Comparison of ENCODE assay signal across 22 cellular contexts in genomic region chr1:162380061-162380846, GRCh38. TPM values are rescaled to one million over a fixed set of nuclear protein-coding genes. Genes with fewer than 3 reads are reported as not detected.
"Had no signal": no experiment of that assay in that cellular context is flagged by ENCODE, and none has a peak within 500 bp of the region (broad histone marks: within the 10 kb centered on the region; RNA-seq: fewer than 3 reads in every experiment).

No MANE protein-coding gene starts in this region.

- H3K27ac Mint-ChIP-seq: activated CD8-positive, alpha-beta memory T cell treated with anti-CD3 and anti-CD28 coated beads, Interleukin-2, amount 10 ng/mL, durations not matched to agents 7 days and 5 days; activated naive CD4-positive, alpha-beta T cell treated with anti-CD3 and anti-CD28 coated beads, Interleukin-2, amount 50 U/mL, for 72 hours; nephron progenitor cell; stimulated activated naive CD8-positive, alpha-beta T cell treated with anti-CD3 and anti-CD28 coated beads, Interleukin-15, amount 100 ng/mL, for 72 hours; T-helper 1 cell treated with Interleukin-12 subunit alpha and Interleukin-12 subunit beta and Interleukin-4 antibody, amounts not matched to agents 30 μg/mL and 1 μg/mL, for 36 hours had no signal

- H3K4me1 ChIP-seq: esophagus muscularis mucosa, left ventricle myocardium inferior, uterus had no signal

- H3K4me3 Mint-ChIP-seq: activated CD8-positive, alpha-beta memory T cell treated with anti-CD3 and anti-CD28 coated beads, Interleukin-2, amount 10 ng/mL, durations not matched to agents 7 days and 5 days; activated T-cell treated with anti-CD3 and anti-CD28 coated beads, Interleukin-2, amount 50 U/mL, for 4 hours; brain; nephron progenitor cell; stimulated activated naive CD8-positive, alpha-beta T cell treated with anti-CD3 and anti-CD28 coated beads, Interleukin-15, amount 100 ng/mL, for 72 hours; T-helper 1 cell treated with Interleukin-12 subunit alpha and Interleukin-12 subunit beta and Interleukin-4 antibody, amounts not matched to agents 30 μg/mL and 1 μg/mL, for 36 hours had no signal

- H3K9me3 Mint-ChIP-seq: activated naive CD4-positive, alpha-beta T cell treated with anti-CD3 and anti-CD28 coated beads, Interleukin-2, amount 50 U/mL, for 72 hours; activated T-cell treated with anti-CD3 and anti-CD28 coated beads, Interleukin-2, amount 50 U/mL, for 4 hours; brain; nephron progenitor cell; stimulated activated naive CD8-positive, alpha-beta T cell treated with anti-CD3 and anti-CD28 coated beads, Interleukin-15, amount 100 ng/mL, for 72 hours; T-helper 1 cell treated with Interleukin-12 subunit alpha and Interleukin-12 subunit beta and Interleukin-4 antibody, amounts not matched to agents 30 μg/mL and 1 μg/mL, for 36 hours had no signal

- DNase-seq: activated CD4-positive, alpha-beta T cell treated with anti-CD3 and anti-CD28 coated beads, Interleukin-2, amount 50 U/mL, for 4 hours; activated CD4-positive, CD25-positive, alpha-beta regulatory T cell; activated CD8-positive, alpha-beta memory T cell treated with anti-CD3 and anti-CD28 coated beads, Interleukin-2, amount 10 ng/mL, durations not matched to agents 7 days and 5 days; activated effector memory CD4-positive, alpha-beta T cell treated with anti-CD3 and anti-CD28 coated beads, Interleukin-2, amount 50 U/mL, for 16 hours; activated T-cell treated with anti-CD3 and anti-CD28 coated beads, Interleukin-2, amount 50 U/mL, for 4 hours; amygdala; dermis blood vessel endothelial cell; foreskin fibroblast; glutamatergic neuron; left ventricle myocardium inferior; mesenchymal stem cell; nephron progenitor cell; ovary; stimulated activated CD4-positive, alpha-beta T cell treated with anti-CD3 and anti-CD28 coated beads, Interleukin-15, amount 100 ng/mL, for 24 hours; stimulated activated CD4-positive, alpha-beta T cell treated with anti-CD3 and anti-CD28 coated beads, Interleukin-4, amount 100 ng/mL, for 4 hours; stimulated activated naive CD8-positive, alpha-beta T cell treated with anti-CD3 and anti-CD28 coated beads, Interleukin-15, amount 100 ng/mL, for 72 hours; uterus had no signal

- H3K27me3 ChIP-seq: esophagus muscularis mucosa, ovary, uterus had no signal

- H3K36me3 Mint-ChIP-seq: activated CD8-positive, alpha-beta memory T cell treated with anti-CD3 and anti-CD28 coated beads, Interleukin-2, amount 10 ng/mL, durations not matched to agents 7 days and 5 days; activated naive CD4-positive, alpha-beta T cell treated with anti-CD3 and anti-CD28 coated beads, Interleukin-2, amount 50 U/mL, for 72 hours had no signal

- ATAC-seq: activated CD8-positive, alpha-beta memory T cell treated with anti-CD3 and anti-CD28 coated beads, Interleukin-2, amount 10 ng/mL, durations not matched to agents 7 days and 5 days; activated naive CD4-positive, alpha-beta T cell treated with anti-CD3 and anti-CD28 coated beads, Interleukin-2, amount 50 U/mL, for 72 hours; activated T-cell treated with anti-CD3 and anti-CD28 coated beads, Interleukin-2, amount 50 U/mL, for 4 hours; stimulated activated naive CD8-positive, alpha-beta T cell treated with anti-CD3 and anti-CD28 coated beads, Interleukin-15, amount 100 ng/mL, for 72 hours had no signal

- H3K27ac ChIP-seq: esophagus muscularis mucosa, left ventricle myocardium inferior, ovary, thoracic aorta, uterus had no signal

- H3K9me3 ChIP-seq: esophagus muscularis mucosa, left ventricle myocardium inferior, ovary, thoracic aorta, uterus had no signal

- H3K4me3 ChIP-seq: esophagus muscularis mucosa, left ventricle myocardium inferior, ovary, thoracic aorta, uterus had no signal

- H3K27me3 Mint-ChIP-seq: brain; stimulated activated naive CD8-positive, alpha-beta T cell treated with anti-CD3 and anti-CD28 coated beads, Interleukin-15, amount 100 ng/mL, for 72 hours had no signal

- H3K4me1 Mint-ChIP-seq: activated CD8-positive, alpha-beta memory T cell treated with anti-CD3 and anti-CD28 coated beads, Interleukin-2, amount 10 ng/mL, durations not matched to agents 7 days and 5 days; stimulated activated naive CD8-positive, alpha-beta T cell treated with anti-CD3 and anti-CD28 coated beads, Interleukin-15, amount 100 ng/mL, for 72 hours had no signal

- H3K36me3 ChIP-seq: left ventricle myocardium inferior, ovary, thoracic aorta, uterus had no signal

RNA-seq across cellular contexts. Expression of gene C1orf226, which starts 1.3 kb away (rescaled TPM):
- total RNA-seq: activated CD8-positive, alpha-beta memory T cell treated with anti-CD3 and anti-CD28 coated beads, Interleukin-2, amount 10 ng/mL, durations not matched to agents 7 days and 5 days had no signal

RNA-seq across cellular contexts. Expression of gene SPATA46, which starts 3.6 kb away (rescaled TPM):
- total RNA-seq: activated CD8-positive, alpha-beta memory T cell treated with anti-CD3 and anti-CD28 coated beads, Interleukin-2, amount 10 ng/mL, durations not matched to agents 7 days and 5 days; activated naive CD4-positive, alpha-beta T cell treated with anti-CD3 and anti-CD28 coated beads, Interleukin-2, amount 50 U/mL, for 72 hours; activated T-cell treated with anti-CD3 and anti-CD28 coated beads, Interleukin-2, amount 50 U/mL, for 4 hours; dermis blood vessel endothelial cell; esophagus muscularis mucosa; left ventricle myocardium inferior; ovary; thoracic aorta; uterus had no signal
- polyA plus RNA-seq: ovary had no signal

RNA-seq across cellular contexts. Expression of gene SH2D1B, which starts 31.7 kb away (rescaled TPM):
- total RNA-seq: activated CD8-positive, alpha-beta memory T cell treated with anti-CD3 and anti-CD28 coated beads, Interleukin-2, amount 10 ng/mL, durations not matched to agents 7 days and 5 days; dermis blood vessel endothelial cell had no signal
